Comparison of ENCODE assay signal across 28 cellular contexts in genomic region chr1:223038288-223039006, GRCh38.
DNase-seq lines count a peak whose midpoint lies in the region; ATAC-seq, FAIRE-seq and TF ChIP-seq lines count a peak whose summit lies in the region.
"Had no signal": no experiment of that assay in that cellular context is flagged by ENCODE, and none has a peak within 500 bp of the region (broad histone marks: within the 10 kb centered on the region; RNA-seq: fewer than 3 reads in every experiment).

No MANE protein-coding gene starts in this region.

- TF ChIP-seq POLR2A in H1 (IDR thresholded peaks at IDR 0.05; ENCODE audit: control extremely low read depth in 1 of 2, low read depth in 2 of 2, low read length in 2 of 2), result no peak
- no peak for TF ChIP-seq POLR2A in GM12891 (IDR thresholded peaks at IDR 0.05; ENCODE audit: low read depth, low read length)

- H3K79me1 ChIP-seq in H1 (ENCODE audit: low read depth, low read length), result no peaks in the 10 kb centered on the region; the same call in 1 of the 2 replicates
- peaks cover 16% of the 10 kb centered on the region for H3K79me1 ChIP-seq in trophoblast cell (ENCODE audit: low read length)

- H3K9ac ChIP-seq in H1 (replicated peaks in 1 of 4; ENCODE audit: extremely low read depth in 1 of 4, low read depth in 3 of 4, low read length in 3 of 4) (no peak overlapping the region), trophoblast cell (ENCODE audit: low read length) (no peak overlapping the region)
- H3K9ac ChIP-seq: GM23248 had no signal

- H2BK20ac ChIP-seq in H1 (ENCODE audit: low read length), result peak overlapping the region; percentile 32; the same call in 1 of the 2 replicates

- 0 out of 2 replicates have a peak overlapping the region, but pooled peaks have one; percentile 53 for H2BK15ac ChIP-seq in H1 (ENCODE audit: low read length)

- H3K9me3 ChIP-seq in H1 (ENCODE audit: insufficient read depth in 2 of 2, low read depth in 1 of 2, low read length in 1 of 2) (no peaks in the 10 kb centered on the region), trophoblast cell (ENCODE audit: insufficient read depth, low read depth, low read length) (peaks cover 2% of the 10 kb centered on the region), aorta (ENCODE audit: control insufficient read depth, low read length) (no peaks in the 10 kb centered on the region)
- H3K9me3 ChIP-seq: Caco-2 had no signal

- H3K4me3 Mint-ChIP-seq in stimulated activated naive CD8-positive, alpha-beta T cell treated with anti-CD3 and anti-CD28 coated beads, Interleukin-15, amount 100 ng/mL, for 72 hours, result no peak overlapping the region
- H3K4me3 Mint-ChIP-seq: CD4-positive, alpha-beta memory T cell had no signal

- CTCF ChIA-PET in H1 (lab: Charles Lee; ENCODE audit: partially characterized antibody), result interaction anchor here (1.1 to 3.1 kb wide), 9 partner anchors 15 to 645 kb away, joined by 3 to 10 read pairs (median 3); no protein-coding TSS in a partner anchor

- peaks cover 40% of the 10 kb centered on the region for H3K27me3 Mint-ChIP-seq in stimulated activated naive CD8-positive, alpha-beta T cell treated with anti-CD3 and anti-CD28 coated beads, Interleukin-15, amount 100 ng/mL, for 72 hours

- H3K4ac ChIP-seq in H1 (replicated peaks; ENCODE audit: insufficient read length, low read depth, low read length) (no peak overlapping the region), trophoblast cell (ENCODE audit: low read depth, low read length) (no peak overlapping the region)

- POLR2A ChIA-PET in H1 (lab: Charles Lee; ENCODE audit: partially characterized antibody), result interaction anchor here (0.6 to 5.7 kb wide), 7 partner anchors 8 to 23 kb away, joined by 3 to 53 read pairs (median 10); no protein-coding TSS in a partner anchor

- H4K91ac ChIP-seq in H1 (replicated peaks; ENCODE audit: insufficient read length, low read length) (no peak overlapping the region), trophoblast cell (ENCODE audit: low read depth, low read length) (peak overlapping the region; percentile 7)

- H3K79me2 ChIP-seq in H1 (ENCODE audit: control insufficient read depth in 1 of 2, insufficient read depth in 2 of 2, low read length in 2 of 2) (peaks cover 0 to 11% of the 10 kb centered on the region in 2 experiments; a peak in 1 of 4 replicates), trophoblast cell (ENCODE audit: control insufficient read depth, insufficient read depth, low read length, poor library complexity) (no peaks in the 10 kb centered on the region)

- no peak for TF ChIP-seq CTCF in H1 (IDR thresholded peaks at IDR 0.05; ENCODE audit: control extremely low read depth in 1 of 3, insufficient read depth in 1 of 3, low read depth in 1 of 3, low read length in 3 of 3)
- no peak for TF ChIP-seq CTCF in GM20000 (IDR thresholded peaks at IDR 0.05; ENCODE audit: extremely low read depth, missing control alignments)

- H2BK120ac ChIP-seq in H1 (replicated peaks; ENCODE audit: low read depth, low read length) (no peak overlapping the region), trophoblast cell (ENCODE audit: insufficient read depth, low read length, poor library complexity) (no peak overlapping the region)

- no peaks in the 10 kb centered on the region for H3K4me1 Mint-ChIP-seq in stimulated activated naive CD8-positive, alpha-beta T cell treated with anti-CD3 and anti-CD28 coated beads, Interleukin-15, amount 100 ng/mL, for 72 hours
- H3K4me1 Mint-ChIP-seq: CD4-positive, alpha-beta memory T cell had no signal

- no peak for TF ChIP-seq EP300 in H1 (IDR thresholded peaks at IDR 0.05; ENCODE audit: borderline replicate concordance in 1 of 2, low read depth in 2 of 2, low read length in 2 of 2)

- H3K23ac ChIP-seq in H1 (ENCODE audit: insufficient read length) (no peak overlapping the region), trophoblast cell (ENCODE audit: low read length) (no peak overlapping the region)

- H3K14ac ChIP-seq in H1 (ENCODE audit: insufficient read length) (no peak overlapping the region), trophoblast cell (ENCODE audit: low read length) (no peak overlapping the region)

- no peak overlapping the region for H4K5ac ChIP-seq in H1 (ENCODE audit: insufficient read length, low read depth, low read length)

- no peaks in the 10 kb centered on the region for H3K23me2 ChIP-seq in H1 (ENCODE audit: low read depth, low read length)

- no peak overlapping the region for H3K4me3 ChIP-seq in H1 (ENCODE audit: extremely low read depth in 1 of 4, insufficient read depth in 2 of 4, low read depth in 3 of 4, low read length in 4 of 4)
- no peak overlapping the region for H3K4me3 ChIP-seq in trophoblast cell (ENCODE audit: low read depth, low read length)
- no peak overlapping the region for H3K4me3 ChIP-seq in aorta (ENCODE audit: low read length in 2 of 2)
- H3K4me3 ChIP-seq: GM23248, SK-N-MC had no signal

- WGBS in H1 (ENCODE audit: extremely low coverage in 1 of 2, insufficient coverage in 1 of 2, insufficient read length in 1 of 2, insufficient replicate concordance in 2 of 2, low coverage in 1 of 2, low lambda C conversion rate in 2 of 2, missing lambda C conversion rate in 1 of 2), 2 experiments, result 92% methylated on average over 15 of the region's 19 CpGs; no CpG with 5 or more reads in 1 of the 2 experiments
- WGBS in trophoblast cell (ENCODE audit: extremely low coverage, insufficient coverage, insufficient read length), result no CpG with 5 or more reads among the region's 19 CpGs
- WGBS in aorta, 2 donors, result 27 to 35% methylated on average over 19 of the region's 19 CpGs

- no peak for FAIRE-seq in H1 (lab: Jason Lieb, UNC)
- no peak for FAIRE-seq in GM12891 (lab: Jason Lieb, UNC)
- FAIRE-seq: A204.1, GM12892, RCC 7860 had no signal

- H3K27ac ChIP-seq in H1 (ENCODE audit: low read depth, low read length), result no peak overlapping the region
- H3K27ac ChIP-seq in trophoblast cell (ENCODE audit: low read depth, low read length), result no peak overlapping the region
- no peak overlapping the region for H3K27ac ChIP-seq in aorta (ENCODE audit: low read depth in 1 of 2, low read length in 2 of 2)
- H3K27ac ChIP-seq: GM23248, SK-N-MC had no signal

- H3K27me3 ChIP-seq in H1 (replicated peaks in 1 of 4; ENCODE audit: control insufficient read depth in 3 of 4, extremely low read depth in 1 of 4, insufficient read depth in 3 of 4, low read length in 3 of 4) (peaks cover 0 to 2% (median 0%) of the 10 kb centered on the region in 4 experiments; a peak in 1 of 7 replicates), trophoblast cell (ENCODE audit: insufficient read depth, low read length) (no peaks in the 10 kb centered on the region), aorta (ENCODE audit: control insufficient read depth in 1 of 2, insufficient read depth in 2 of 2, low read length in 1 of 2) (no peaks in the 10 kb centered on the region)

- H4K8ac ChIP-seq in H1 (ENCODE audit: extremely low read depth, insufficient read depth, low read length), result no peak overlapping the region; the same call in 1 of the 2 replicates
- no peak overlapping the region for H4K8ac ChIP-seq in trophoblast cell (ENCODE audit: low read depth, low read length)

- H3K27ac Mint-ChIP-seq in stimulated activated naive CD8-positive, alpha-beta T cell treated with anti-CD3 and anti-CD28 coated beads, Interleukin-15, amount 100 ng/mL, for 72 hours, result no peak overlapping the region
- H3K27ac Mint-ChIP-seq: CD4-positive, alpha-beta memory T cell had no signal

- peaks cover 0 to 4% (median 0%) of the 10 kb centered on the region in 4 experiments; a peak in 1 of 8 replicates for H3K36me3 ChIP-seq in H1 (ENCODE audit: control insufficient read depth in 2 of 4, insufficient read depth in 4 of 4, low read length in 3 of 4)
- H3K36me3 ChIP-seq in trophoblast cell (ENCODE audit: control insufficient read depth in 1 of 2, insufficient read depth in 2 of 2, low read length in 2 of 2), result peaks cover 0 to 4% of the 10 kb centered on the region in 2 experiments
- H3K36me3 ChIP-seq in aorta (ENCODE audit: control insufficient read depth in 1 of 2, insufficient read depth in 2 of 2, low read length in 1 of 2), result no peaks in the 10 kb centered on the region

- H2AK5ac ChIP-seq in H1 (ENCODE audit: low read depth, low read length) (0 out of 2 replicates have a peak overlapping the region, but pooled peaks have one; percentile 41), trophoblast cell (ENCODE audit: low read length) (peak overlapping the region; percentile 8)

- peak; percentile 49 for ATAC-seq in stimulated activated naive CD8-positive, alpha-beta T cell treated with anti-CD3 and anti-CD28 coated beads, Interleukin-15, amount 100 ng/mL, for 72 hours
- no peak for ATAC-seq in stimulated activated naive CD8-positive, alpha-beta T cell treated with anti-CD3 and anti-CD28 coated beads, Interleukin-15, Interleukin-2, amounts not matched to agents 100 U/mL and 50 U/mL, for 24 hours
- ATAC-seq in aorta (ENCODE audit: low FRiP score), result peak; percentile 56
- ATAC-seq in HG03095 (IDR thresholded peaks at IDR 0.05; ENCODE audit: unreplicated experiment), result no peak
- ATAC-seq: HCT116 had no signal

- no peak overlapping the region for H3K4me2 ChIP-seq in H1 (ENCODE audit: insufficient read depth in 1 of 2, low read depth in 2 of 2, low read length in 2 of 2)
- H3K4me2 ChIP-seq in trophoblast cell (ENCODE audit: low read length), result no peak overlapping the region

- H3K9me3 Mint-ChIP-seq in stimulated activated naive CD8-positive, alpha-beta T cell treated with anti-CD3 and anti-CD28 coated beads, Interleukin-15, amount 100 ng/mL, for 72 hours, result no peaks in the 10 kb centered on the region

- no peaks in the 10 kb centered on the region for H4K20me1 ChIP-seq in H1 (replicated peaks in 1 of 2; ENCODE audit: control insufficient read depth in 1 of 2, insufficient read depth in 2 of 2, low read length in 2 of 2)

- no peak overlapping the region for H2BK5ac ChIP-seq in H1 (ENCODE audit: low read depth, low read length)
- H2BK5ac ChIP-seq in trophoblast cell (ENCODE audit: low read depth, low read length, poor library complexity), result no peak overlapping the region

- no peak for TF ChIP-seq RAD21 in H1 (IDR thresholded peaks at IDR 0.05 in 1 of 2, conservative IDR thresholded peaks at IDR 0.05 in 1 of 2; ENCODE audit: low read depth in 2 of 2, low read length in 2 of 2)

- H4K12ac ChIP-seq in trophoblast cell (ENCODE audit: low read depth, low read length), result no peak overlapping the region

- H2BK12ac ChIP-seq in H1 (ENCODE audit: low read depth, low read length) (peak overlapping the region; percentile 35; the same call in 1 of the 2 replicates), trophoblast cell (ENCODE audit: low read length) (peak overlapping the region; percentile 1)

- DNase-seq in stimulated activated naive CD8-positive, alpha-beta T cell treated with anti-CD3 and anti-CD28 coated beads, Interleukin-15, amount 100 ng/mL, for 72 hours, result no peak
- DNase-seq in stimulated activated naive CD8-positive, alpha-beta T cell treated with anti-CD3 and anti-CD28 coated beads, Interleukin-15, Interleukin-2, amounts not matched to agents 100 U/mL and 50 U/mL, for 24 hours, result no peak
- DNase-seq in H1 (ENCODE audit: low read depth in 1 of 2, low spot score in 2 of 2) (no peak), trophoblast cell (no peak), aorta (peak in 1 of 2 donors; percentile 71), GM12891 (ENCODE audit: insufficient read length, low spot score) (no peak), GM20000 (ENCODE audit: low spot score) (no peak)
- DNase-seq: AML-193; C1 segment of cervical spinal cord; Caco-2; CD4-positive, alpha-beta memory T cell; EL; GF-D8; GM23248; Karpas-422; NCI-H1092 treated with DMSO at 0.1 percent for 48 hours; NCI-H1436 treated with DMSO at 0.1 percent for 48 hours; NCI-H1930; NCI-H446; NCI-H524 treated with DMSO at 0.1 percent for 48 hours; NCI-H774; SIG-M5 had no signal

- H3K56ac ChIP-seq in H1 (replicated peaks; ENCODE audit: insufficient read length, low read depth, low read length), result no peak overlapping the region

- H2AFZ ChIP-seq in H1 (ENCODE audit: low read length) (no peak overlapping the region), trophoblast cell (ENCODE audit: insufficient read depth, low read length, poor library complexity) (no peak overlapping the region)
- H2AFZ ChIP-seq: GM23248 had no signal

- intact Hi-C loops in aorta (cut with DNase I), result loop anchor here in 1 of 2 donors (5.0 kb wide), 1 partner anchor 39 kb away; no protein-coding TSS in a partner anchor

- H3K18ac ChIP-seq in H1 (ENCODE audit: extremely low read depth, low read length) (no peak overlapping the region), trophoblast cell (ENCODE audit: low read length) (peak overlapping the region; percentile 8)

- peaks cover 0 to 10% (median 4%) of the 10 kb centered on the region in 4 experiments; a peak in 6 of 7 replicates for H3K4me1 ChIP-seq in H1 (replicated peaks in 1 of 4; ENCODE audit: control insufficient read depth in 3 of 4, insufficient read depth in 4 of 4, low read length in 3 of 4)
- H3K4me1 ChIP-seq in trophoblast cell (ENCODE audit: control insufficient read depth in 1 of 2, insufficient read depth in 2 of 2, low read length in 2 of 2), result peaks cover 27 to 53% of the 10 kb centered on the region in 2 experiments
- peaks cover 2 to 4% of the 10 kb centered on the region in 2 donors for H3K4me1 ChIP-seq in aorta (ENCODE audit: control insufficient read depth in 1 of 2, insufficient read depth in 2 of 2, low read length in 2 of 2)

Comparison
In these comparisons a context has a peak if more than half of its experiments do, and no peak if none do; other contexts are left out.
1. ATAC-seq: peak in stimulated activated naive CD8-positive, alpha-beta T cell treated with anti-CD3 and anti-CD28 coated beads, Interleukin-15, amount 100 ng/mL, for 72 hours (single experiment) and aorta (single experiment); none in stimulated activated naive CD8-positive, alpha-beta T cell treated with anti-CD3 and anti-CD28 coated beads, Interleukin-15, Interleukin-2, amounts not matched to agents 100 U/mL and 50 U/mL, for 24 hours (single experiment) and HG03095 (single experiment).